Comparison of ENCODE assay signal across 17 cellular contexts in the genomic region with DNA sequence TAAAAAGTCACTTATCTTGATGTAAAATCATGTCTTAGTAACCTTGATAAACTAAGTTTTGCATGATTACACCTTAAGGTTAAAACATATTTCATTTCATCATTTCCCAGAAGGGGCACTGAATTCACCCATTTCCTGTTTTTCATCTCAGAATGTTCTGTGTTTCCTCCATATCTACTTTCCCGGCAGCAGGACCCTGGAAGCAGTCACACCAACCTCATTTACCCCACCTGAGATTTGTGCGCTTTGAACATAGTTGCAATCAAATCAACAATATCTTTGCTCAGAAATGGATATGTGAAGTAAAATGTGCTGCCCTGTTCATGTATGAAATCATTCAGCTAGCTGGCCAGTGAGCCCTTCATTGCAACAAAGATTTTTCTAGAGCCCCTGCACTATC.
DNase-seq lines count a peak whose midpoint lies in the region; ATAC-seq and TF ChIP-seq lines count a peak whose summit lies in the region.
"Had no signal": no experiment of that assay in that cellular context is flagged by ENCODE, and none has a peak within 500 bp of the region (broad histone marks: within the 10 kb centered on the region; RNA-seq: fewer than 3 reads in every experiment).

No MANE protein-coding gene starts in this region.

- peaks cover 97% of the 10 kb centered on the region for H3K79me2 ChIP-seq in SU-DHL-6 (ENCODE audit: insufficient read depth, low read length)

- peaks cover 8% of the 10 kb centered on the region; the same call in 1 of the 2 replicates for H3F3A ChIP-seq in SU-DHL-6 (ENCODE audit: insufficient read depth)

- TF ChIP-seq CTCF in SU-DHL-6 (IDR thresholded peaks at IDR 0.05; ENCODE audit: insufficient read depth, low read length, poor library complexity, severe bottlenecking) = no peak

- H3K27ac ChIP-seq in SU-DHL-6 (ENCODE audit: low read depth, low read length) = peak overlapping the region; percentile 10; the same call in 1 of the 2 replicates
- H3K27ac ChIP-seq: ascending aorta, GM23248, prostate gland, SJCRH30, thoracic aorta had no signal

- no peaks in the 10 kb centered on the region for H3K27me3 Mint-ChIP-seq in dendritic cell treated with granulocyte-macrophage colony-stimulating factor and Interleukin-4, amounts not matched to agents 40 ng/mL and 50 ng/mL, for 4 days
- H3K27me3 Mint-ChIP-seq in stimulated activated memory B cell treated with anti-CD40 and anti-IgM and Interleukin-4, amounts not matched to agents 10 μg/mL and 1 μg/mL and 100 μg/mL, for 72 hours = no peaks in the 10 kb centered on the region

- peaks cover 87% of the 10 kb centered on the region for H3K4me1 Mint-ChIP-seq in dendritic cell treated with granulocyte-macrophage colony-stimulating factor and Interleukin-4, amounts not matched to agents 40 ng/mL and 50 ng/mL, for 4 days (ENCODE audit: low read depth)
- H3K4me1 Mint-ChIP-seq in stimulated activated memory B cell treated with anti-CD40 and anti-IgM and Interleukin-4, amounts not matched to agents 10 μg/mL and 1 μg/mL and 100 μg/mL, for 72 hours = peaks cover 83% of the 10 kb centered on the region

- peak; percentile 50 for DNase-seq in activated CD4-positive, alpha-beta T cell treated with anti-CD3 and anti-CD28 coated beads for 48 hours
- DNase-seq in activated CD4-positive, alpha-beta T cell treated with anti-CD3 and anti-CD28 coated beads, Interleukin-2, amount 50 U/mL, for 48 hours = no peak
- DNase-seq in NCI-H510A treated with DMSO at 0.1 percent for 48 hours (lab: John Stamatoyannopoulos, UW) (no peak), NCI-H1436 (lab: John Stamatoyannopoulos, UW) (no peak)
- DNase-seq: 8988T, Caco-2, cortex of kidney, GM23248, NCI-H2081, SJCRH30 had no signal

- H3K4me3 ChIP-seq in SU-DHL-6 (ENCODE audit: insufficient read depth, low read length, poor library complexity, severe bottlenecking) = no peak overlapping the region
- H3K4me3 ChIP-seq: ascending aorta, GM23248, prostate gland, SJCRH30, thoracic aorta had no signal

- no peak overlapping the region for H2AFZ ChIP-seq in SU-DHL-6 (ENCODE audit: low read depth, low read length, severe bottlenecking)
- H2AFZ ChIP-seq: GM23248 had no signal

- H3K9me3 ChIP-seq in SU-DHL-6 (ENCODE audit: insufficient read depth, low read length) = no peaks in the 10 kb centered on the region
- H3K9me3 ChIP-seq: ascending aorta, Caco-2, prostate gland, SJCRH30, thoracic aorta had no signal

- no peaks in the 10 kb centered on the region for H3K9me3 Mint-ChIP-seq in dendritic cell treated with granulocyte-macrophage colony-stimulating factor and Interleukin-4, amounts not matched to agents 40 ng/mL and 50 ng/mL, for 4 days
- no peaks in the 10 kb centered on the region for H3K9me3 Mint-ChIP-seq in stimulated activated memory B cell treated with anti-CD40 and anti-IgM and Interleukin-4, amounts not matched to agents 10 μg/mL and 1 μg/mL and 100 μg/mL, for 72 hours

- H3K9ac ChIP-seq in SU-DHL-6 (ENCODE audit: low read length) = no peak overlapping the region
- H3K9ac ChIP-seq: GM23248 had no signal

- no peak for ATAC-seq in stimulated activated memory B cell treated with anti-CD40 and anti-IgM and Interleukin-4, amounts not matched to agents 10 μg/mL and 1 μg/mL and 100 μg/mL, for 72 hours
- no peak for ATAC-seq in GM21528 (IDR thresholded peaks at IDR 0.05; ENCODE audit: low FRiP score, unreplicated experiment)

- no peak overlapping the region for H3K4me3 Mint-ChIP-seq in dendritic cell treated with granulocyte-macrophage colony-stimulating factor and Interleukin-4, amounts not matched to agents 40 ng/mL and 50 ng/mL, for 4 days
- H3K4me3 Mint-ChIP-seq in stimulated activated memory B cell treated with anti-CD40 and anti-IgM and Interleukin-4, amounts not matched to agents 10 μg/mL and 1 μg/mL and 100 μg/mL, for 72 hours = peak overlapping the region; percentile 57

- H3K9me2 ChIP-seq in SU-DHL-6 (replicated peaks; ENCODE audit: insufficient read depth, low read length) = no peaks in the 10 kb centered on the region

- no peaks in the 10 kb centered on the region for H4K20me1 ChIP-seq in SU-DHL-6 (ENCODE audit: low read depth, low read length)

- no peaks in the 10 kb centered on the region for H3K27me3 ChIP-seq in SU-DHL-6 (ENCODE audit: low read length)
- H3K27me3 ChIP-seq: ascending aorta had no signal

- peaks cover 32% of the 10 kb centered on the region; the same call in 1 of the 2 replicates for H3K36me3 ChIP-seq in SU-DHL-6 (ENCODE audit: low read length)
- H3K36me3 ChIP-seq: ascending aorta, prostate gland, SJCRH30, thoracic aorta had no signal

- peak overlapping the region; percentile 52 for H3K27ac Mint-ChIP-seq in dendritic cell treated with granulocyte-macrophage colony-stimulating factor and Interleukin-4, amounts not matched to agents 40 ng/mL and 50 ng/mL, for 4 days
- H3K27ac Mint-ChIP-seq in stimulated activated memory B cell treated with anti-CD40 and anti-IgM and Interleukin-4, amounts not matched to agents 10 μg/mL and 1 μg/mL and 100 μg/mL, for 72 hours = peak overlapping the region; percentile 92

- intact Hi-C loops in dendritic cell treated with granulocyte-macrophage colony-stimulating factor and Interleukin-4, amounts not matched to agents 40 ng/mL and 50 ng/mL, for 4 days (cut with micrococcal nuclease) = no loop called here

- peaks cover 87% of the 10 kb centered on the region for H3K36me3 Mint-ChIP-seq in dendritic cell treated with granulocyte-macrophage colony-stimulating factor and Interleukin-4, amounts not matched to agents 40 ng/mL and 50 ng/mL, for 4 days (ENCODE audit: low read depth)
- H3K36me3 Mint-ChIP-seq in stimulated activated memory B cell treated with anti-CD40 and anti-IgM and Interleukin-4, amounts not matched to agents 10 μg/mL and 1 μg/mL and 100 μg/mL, for 72 hours = peaks cover 56% of the 10 kb centered on the region

- no peak overlapping the region for H3K4me2 ChIP-seq in SU-DHL-6 (ENCODE audit: low read depth, low read length, poor library complexity, severe bottlenecking)
